Comparison of ENCODE assay signal across 16 cellular contexts in the genomic region with DNA sequence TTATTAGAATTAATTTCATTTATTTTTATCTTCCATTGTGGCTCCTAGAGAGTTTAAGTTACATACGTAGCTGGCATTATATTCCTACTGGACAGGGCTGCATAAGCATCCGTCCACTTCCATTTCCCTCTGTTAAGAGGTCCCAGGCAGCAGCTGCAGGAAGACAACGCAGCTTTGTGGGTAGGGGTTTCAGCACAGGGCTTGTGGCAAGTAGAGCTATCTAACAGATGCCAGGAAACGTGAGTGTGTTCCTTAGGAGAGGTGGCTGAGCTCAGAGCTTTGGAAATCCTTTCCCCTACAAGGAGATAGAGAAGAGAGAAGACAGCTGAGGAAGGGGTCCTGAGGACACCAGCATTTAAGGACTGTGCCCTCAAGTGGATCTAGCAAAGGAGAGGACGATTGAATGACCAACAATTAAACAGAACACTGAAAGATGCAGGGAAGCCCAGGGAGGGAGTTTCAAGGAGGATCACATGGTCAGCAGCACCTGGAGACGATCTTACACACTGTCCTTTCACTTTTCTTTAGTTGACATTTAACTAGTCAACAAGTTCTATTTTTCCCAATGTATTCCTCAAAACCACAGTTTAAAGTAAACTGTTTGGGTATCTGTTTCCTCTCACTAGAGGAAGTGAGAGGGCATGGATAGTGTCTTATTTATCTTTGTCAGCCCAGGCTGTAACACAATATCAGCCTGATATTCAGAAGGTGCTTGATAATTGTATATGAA. TPM values are rescaled to one million over a fixed set of nuclear protein-coding genes. Genes with fewer than 3 reads are reported as not detected.
DNase-seq lines count a peak whose midpoint lies in the region; ATAC-seq, FAIRE-seq and TF ChIP-seq lines count a peak whose summit lies in the region.
"Had no signal": no experiment of that assay in that cellular context is flagged by ENCODE, and none has a peak within 500 bp of the region (broad histone marks: within the 10 kb centered on the region; RNA-seq: fewer than 3 reads in every experiment).

No MANE protein-coding gene starts in this region.

- H3K9me3 ChIP-seq in CD4-positive, CD25-positive, alpha-beta regulatory T cell (ENCODE audit: control insufficient read depth in 2 of 2, low read length in 2 of 2), result no peaks in the 10 kb centered on the region
- no peaks in the 10 kb centered on the region for H3K9me3 ChIP-seq in naive thymus-derived CD4-positive, alpha-beta T cell (ENCODE audit: control insufficient read depth in 2 of 3, low read length in 3 of 3)
- H3K9me3 ChIP-seq: upper lobe of right lung had no signal

- ATAC-seq in CD4-positive, CD25-positive, alpha-beta regulatory T cell (ENCODE audit: low read depth in 2 of 2), result no peak
- ATAC-seq in activated CD8-positive, alpha-beta T cell treated with anti-CD3 and anti-CD28 coated beads, Interleukin-2, amount 10 ng/mL, durations not matched to agents 7 days and 5 days, result no peak
- no peak for ATAC-seq in naive thymus-derived CD4-positive, alpha-beta T cell
- ATAC-seq in HG03432 (IDR thresholded peaks at IDR 0.05; ENCODE audit: unreplicated experiment), result no peak
- ATAC-seq: K562, upper lobe of right lung had no signal

- no peak overlapping the region for H3K27ac ChIP-seq in CD4-positive, CD25-positive, alpha-beta regulatory T cell (ENCODE audit: insufficient read depth, low read length, poor library complexity, severe bottlenecking)
- no peak overlapping the region for H3K27ac ChIP-seq in naive thymus-derived CD4-positive, alpha-beta T cell (ENCODE audit: low read depth, low read length)
- H3K27ac ChIP-seq: upper lobe of right lung had no signal

- CTCF ChIA-PET in activated CD8-positive, alpha-beta T cell treated with anti-CD3 and anti-CD28 coated beads, Interleukin-2, amount 10 ng/mL, durations not matched to agents 7 days and 5 days (lab: Charles Lee), result interaction anchor here (1.1 to 1.7 kb wide), 3 partner anchors 13 to 151 kb away, joined by 3 to 6 read pairs (median 4); no protein-coding TSS in a partner anchor
- CTCF ChIA-PET in naive thymus-derived CD4-positive, alpha-beta T cell (lab: Charles Lee), result no interaction called here

- H3K4me1 Mint-ChIP-seq in CD4-positive, CD25-positive, alpha-beta regulatory T cell, result peaks cover 15 to 32% (median 17%) of the 10 kb centered on the region in 4 donors
- H3K4me1 Mint-ChIP-seq in activated CD8-positive, alpha-beta T cell treated with anti-CD3 and anti-CD28 coated beads, Interleukin-2, amount 10 ng/mL, durations not matched to agents 7 days and 5 days (ENCODE audit: low read depth), result peaks cover 33% of the 10 kb centered on the region
- H3K4me1 Mint-ChIP-seq in naive thymus-derived CD4-positive, alpha-beta T cell, result peaks cover 17 to 38% (median 30%) of the 10 kb centered on the region in 7 donors

- H3K36me3 Mint-ChIP-seq in CD4-positive, CD25-positive, alpha-beta regulatory T cell, result peaks cover 9% of the 10 kb centered on the region
- peaks cover 17% of the 10 kb centered on the region for H3K36me3 Mint-ChIP-seq in activated CD8-positive, alpha-beta T cell treated with anti-CD3 and anti-CD28 coated beads, Interleukin-2, amount 10 ng/mL, durations not matched to agents 7 days and 5 days (ENCODE audit: low read depth)
- peaks cover 0 to 13% (median 6%) of the 10 kb centered on the region in 5 donors for H3K36me3 Mint-ChIP-seq in naive thymus-derived CD4-positive, alpha-beta T cell

- no peaks in the 10 kb centered on the region for H3K27me3 ChIP-seq in CD4-positive, CD25-positive, alpha-beta regulatory T cell (ENCODE audit: control insufficient read depth, insufficient read depth, low read length)
- H3K27me3 ChIP-seq in naive thymus-derived CD4-positive, alpha-beta T cell (ENCODE audit: control insufficient read depth in 2 of 2, insufficient read depth in 2 of 2, low read length in 2 of 2), result no peaks in the 10 kb centered on the region
- H3K27me3 ChIP-seq: upper lobe of right lung had no signal

- no peak for DNase-seq in CD4-positive, CD25-positive, alpha-beta regulatory T cell
- DNase-seq in GM19239 (ENCODE audit: insufficient read length, low spot score) (no peak), GM13976 (ENCODE audit: low spot score) (no peak)
- no peak for DNase-seq in activated CD8-positive, alpha-beta T cell treated with anti-CD3 and anti-CD28 coated beads, Interleukin-2, amount 10 ng/mL, durations not matched to agents 7 days and 5 days
- DNase-seq in naive thymus-derived CD4-positive, alpha-beta T cell, result no peak
- no peak for DNase-seq in activated CD4-positive, CD25-positive, alpha-beta regulatory T cell treated with anti-CD3 and anti-CD28 coated beads, Interleukin-2, amount 50 U/mL, for 72 hours
- DNase-seq: activated gamma-delta T cell, C1 segment of cervical spinal cord, foreskin melanocyte, NCI-H1694 treated with DMSO at 0.1 percent for 48 hours, NCI-H524 treated with DMSO at 0.1 percent for 48 hours, upper lobe of right lung had no signal

- in situ Hi-C loops in GM13976 (cut with MboI; ENCODE audit: low sequenced_read_pairs, unreplicated experiment), result no loop called here

- FAIRE-seq in GM19239 (lab: Jason Lieb, UNC), result peak; percentile 68
- FAIRE-seq: G401.6, K562, RCC 7860 had no signal

- POLR2A ChIA-PET in activated CD8-positive, alpha-beta T cell treated with anti-CD3 and anti-CD28 coated beads, Interleukin-2, amount 10 ng/mL, durations not matched to agents 7 days and 5 days (lab: Charles Lee), result interaction anchor here (1.4 kb wide), 1 partner anchor 115 kb away, joined by 9 read pairs; a partner anchor contains a TSS
- POLR2A ChIA-PET in naive thymus-derived CD4-positive, alpha-beta T cell (lab: Charles Lee), result interaction anchor here (1.5 to 5.4 kb wide), 2 partner anchors 12 to 115 kb away, joined by 5 to 55 read pairs; a partner anchor contains a TSS

- no peak overlapping the region for H3K4me3 ChIP-seq in CD4-positive, CD25-positive, alpha-beta regulatory T cell (ENCODE audit: low read depth, low read length)
- H3K4me3 ChIP-seq in naive thymus-derived CD4-positive, alpha-beta T cell (ENCODE audit: low read length), result no peak overlapping the region
- H3K4me3 ChIP-seq: K562, upper lobe of right lung had no signal

- intact Hi-C loops in naive thymus-derived CD4-positive, alpha-beta T cell (cut with micrococcal nuclease), result no loop called here

- H3K27ac Mint-ChIP-seq in CD4-positive, CD25-positive, alpha-beta regulatory T cell, result peak overlapping the region in 2 of 3 donors; percentile 96 to 97
- peak overlapping the region; percentile 58 for H3K27ac Mint-ChIP-seq in activated CD8-positive, alpha-beta T cell treated with anti-CD3 and anti-CD28 coated beads, Interleukin-2, amount 10 ng/mL, durations not matched to agents 7 days and 5 days
- H3K27ac Mint-ChIP-seq in naive thymus-derived CD4-positive, alpha-beta T cell, result peak overlapping the region in 8 of 9 donors; percentile 7 to 84 (median 44)

- H3K27me3 Mint-ChIP-seq in CD4-positive, CD25-positive, alpha-beta regulatory T cell, result no peaks in the 10 kb centered on the region
- no peaks in the 10 kb centered on the region for H3K27me3 Mint-ChIP-seq in activated CD8-positive, alpha-beta T cell treated with anti-CD3 and anti-CD28 coated beads, Interleukin-2, amount 10 ng/mL, durations not matched to agents 7 days and 5 days (ENCODE audit: low read depth)
- H3K27me3 Mint-ChIP-seq in naive thymus-derived CD4-positive, alpha-beta T cell, result no peaks in the 10 kb centered on the region

- H3K9me3 Mint-ChIP-seq in CD4-positive, CD25-positive, alpha-beta regulatory T cell, result no peaks in the 10 kb centered on the region
- H3K9me3 Mint-ChIP-seq in activated CD8-positive, alpha-beta T cell treated with anti-CD3 and anti-CD28 coated beads, Interleukin-2, amount 10 ng/mL, durations not matched to agents 7 days and 5 days (ENCODE audit: insufficient read depth), result no peaks in the 10 kb centered on the region
- no peaks in the 10 kb centered on the region for H3K9me3 Mint-ChIP-seq in naive thymus-derived CD4-positive, alpha-beta T cell

- peaks cover 24% of the 10 kb centered on the region for H3K4me1 ChIP-seq in CD4-positive, CD25-positive, alpha-beta regulatory T cell (ENCODE audit: control insufficient read depth, insufficient read depth, low read length, poor library complexity, severe bottlenecking)
- H3K4me1 ChIP-seq in naive thymus-derived CD4-positive, alpha-beta T cell (ENCODE audit: control insufficient read depth in 2 of 2, insufficient read depth in 2 of 2, low read length in 2 of 2), result peaks cover 16 to 17% of the 10 kb centered on the region in 2 donors

- peak overlapping the region in 1 of 4 donors; percentile 50 for H3K4me3 Mint-ChIP-seq in CD4-positive, CD25-positive, alpha-beta regulatory T cell
- no peak overlapping the region for H3K4me3 Mint-ChIP-seq in activated CD8-positive, alpha-beta T cell treated with anti-CD3 and anti-CD28 coated beads, Interleukin-2, amount 10 ng/mL, durations not matched to agents 7 days and 5 days
- peak overlapping the region in 1 of 10 donors; percentile 55 for H3K4me3 Mint-ChIP-seq in naive thymus-derived CD4-positive, alpha-beta T cell

- no peak for TF ChIP-seq CTCF in GM13976 (IDR thresholded peaks at IDR 0.05; ENCODE audit: borderline replicate concordance, control extremely low read depth, extremely low read depth, insufficient read depth, missing control alignments)

- no peaks in the 10 kb centered on the region for H3K36me3 ChIP-seq in CD4-positive, CD25-positive, alpha-beta regulatory T cell (ENCODE audit: control insufficient read depth, insufficient read depth, low read length)
- H3K36me3 ChIP-seq in naive thymus-derived CD4-positive, alpha-beta T cell (ENCODE audit: control insufficient read depth in 2 of 3, insufficient read depth in 3 of 3, low read length in 3 of 3), result peaks cover 0 to 11% (median 0%) of the 10 kb centered on the region in 3 experiments
- H3K36me3 ChIP-seq: upper lobe of right lung had no signal

RNA-seq across cellular contexts. Expression of a gene that starts 2.3 kb away (rescaled TPM):
- 48.5 TPM for total RNA-seq in CD4-positive, CD25-positive, alpha-beta regulatory T cell
- 10 to 100 TPM; 55.8 to 65.7 (median 61.5) TPM for polyA plus RNA-seq in CD4-positive, CD25-positive, alpha-beta regulatory T cell
- total RNA-seq in activated CD8-positive, alpha-beta T cell treated with anti-CD3 and anti-CD28 coated beads, Interleukin-2, amount 10 ng/mL, durations not matched to agents 7 days and 5 days, result 10 to 100 TPM; 27.7 to 27.8 TPM
- 10 to 100 TPM; 30.4 to 58.0 (median 47.1) TPM for total RNA-seq in naive thymus-derived CD4-positive, alpha-beta T cell
- polyA plus RNA-seq in naive thymus-derived CD4-positive, alpha-beta T cell, result 10 to 100 TPM; 48.3 to 68.8 TPM

Comparison
In these comparisons a context has a peak if more than half of its experiments do, and no peak if none do; other contexts are left out.
1. H3K27ac Mint-ChIP-seq: peak in every context shown above with its lines; median percentile 96 in CD4-positive, CD25-positive, alpha-beta regulatory T cell; 58 in activated CD8-positive, alpha-beta T cell treated with anti-CD3 and anti-CD28 coated beads, Interleukin-2, amount 10 ng/mL, durations not matched to agents 7 days and 5 days; 44 in naive thymus-derived CD4-positive, alpha-beta T cell.